Comparison of ENCODE assay signal across 9 cellular contexts in the genomic region with DNA sequence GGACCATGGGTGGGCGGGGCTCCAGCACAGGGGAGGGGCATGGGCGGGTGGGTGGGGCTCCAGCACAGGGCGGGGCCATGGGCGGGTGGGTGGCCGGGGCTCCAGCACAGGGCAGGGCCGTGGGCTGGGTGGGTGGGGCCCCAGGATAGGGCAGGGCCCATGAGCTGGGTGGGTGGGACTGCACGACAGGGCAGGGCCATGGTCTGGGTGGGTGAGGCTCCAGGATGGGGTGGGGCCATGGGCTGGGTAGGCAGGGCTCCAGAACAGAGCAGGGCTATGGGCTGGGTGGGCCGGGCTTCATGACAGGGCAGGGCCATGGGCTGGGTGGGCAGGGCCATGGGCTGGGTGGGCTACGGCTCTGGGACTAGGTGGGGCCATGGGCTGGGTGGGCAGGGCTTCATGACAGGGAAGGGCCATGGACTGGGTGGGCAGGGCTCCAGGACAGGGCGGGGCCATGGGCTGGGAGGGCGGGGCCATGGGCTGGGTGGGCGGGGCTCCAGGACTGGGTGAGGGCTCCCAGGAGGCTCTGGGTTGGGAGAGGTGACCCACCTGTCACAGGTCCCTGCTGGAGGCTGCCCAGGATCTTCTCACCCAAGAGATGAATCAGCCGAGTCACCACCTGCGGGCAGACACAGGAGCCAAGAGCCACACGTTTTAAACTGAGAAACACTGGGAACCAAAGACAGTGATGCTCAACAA. TPM values are rescaled to one million over a fixed set of nuclear protein-coding genes. Genes with fewer than 3 reads are reported as not detected.
DNase-seq lines count a peak whose midpoint lies in the region; ATAC-seq and TF ChIP-seq lines count a peak whose summit lies in the region.
"Had no signal": no experiment of that assay in that cellular context is flagged by ENCODE, and none has a peak within 500 bp of the region (broad histone marks: within the 10 kb centered on the region; RNA-seq: fewer than 3 reads in every experiment).

No MANE protein-coding gene starts in this region.

- ATAC-seq in SK-N-SH treated with all-trans-retinoic acid at 6 μM for 48 hours (peak; percentile 44), GM19324 (IDR thresholded peaks at IDR 0.05; ENCODE audit: low FRiP score, unreplicated experiment) (no peak)

- no peak overlapping the region for H3K4me3 ChIP-seq in GM12865 (ENCODE audit: low read depth, low read length)

- peak overlapping the region; percentile 37; the same call in 1 of the 2 replicates for H3K27ac ChIP-seq in 22Rv1

- TF ChIP-seq CTCF in 22Rv1 (IDR thresholded peaks at IDR 0.05) (no peak), GM12865 (IDR thresholded peaks at IDR 0.05; ENCODE audit: insufficient read depth, low read depth, low read length, missing control alignments) (no peak)

- DNase-seq in GM12865 (ENCODE audit: low read depth) (peak; percentile 26), iPS DF 4.7 (ENCODE audit: extremely low read depth, low spot score) (peak; percentile 19), NCI-H2171 (lab: John Stamatoyannopoulos, UW) (no peak), A172 (ENCODE audit: low spot score) (no peak)
- DNase-seq in effector CD4-positive, alpha-beta T cell = no peak
- DNase-seq: DMS79 had no signal

TF ChIP-seq in SK-N-SH treated with all-trans-retinoic acid at 6 μM for 48 hours, 23 proteins besides CTCF, POLR2A, EP300 and RAD21:
- TF ChIP-seq TCF4 (CRISPR knock-in tag; IDR thresholded peaks at IDR 0.05; ENCODE audit: borderline replicate concordance) (no peak), CSDC2 (CRISPR knock-in tag; IDR thresholded peaks at IDR 0.05) (no peak), BACH2 (CRISPR knock-in tag; IDR thresholded peaks at IDR 0.05; ENCODE audit: borderline replicate concordance) (no peak), ESRRG (CRISPR knock-in tag; IDR thresholded peaks at IDR 0.05) (no peak), ISL1 (CRISPR knock-in tag; IDR thresholded peaks at IDR 0.05) (no peak), RARB (CRISPR knock-in tag; IDR thresholded peaks at IDR 0.05) (no peak), ARNTL (CRISPR knock-in tag; IDR thresholded peaks at IDR 0.05; ENCODE audit: borderline replicate concordance, low read depth) (no peak), CREB5 (CRISPR knock-in tag; IDR thresholded peaks at IDR 0.05; ENCODE audit: low read depth) (no peak), OSR1 (CRISPR knock-in tag; IDR thresholded peaks at IDR 0.05) (no peak), SNAI2 (CRISPR knock-in tag; IDR thresholded peaks at IDR 0.05) (no peak), ZNF8 (CRISPR knock-in tag; IDR thresholded peaks at IDR 0.05) (no peak), GLIS3 (CRISPR knock-in tag; IDR thresholded peaks at IDR 0.05) (no peak), TOX (CRISPR knock-in tag; IDR thresholded peaks at IDR 0.05; ENCODE audit: borderline replicate concordance) (no peak), PPARA (CRISPR knock-in tag; IDR thresholded peaks at IDR 0.05; ENCODE audit: borderline replicate concordance) (no peak), ZFP30 (CRISPR knock-in tag; IDR thresholded peaks at IDR 0.05) (no peak), ZFP3 (CRISPR knock-in tag; IDR thresholded peaks at IDR 0.05) (no peak), PATZ1 (CRISPR knock-in tag; IDR thresholded peaks at IDR 0.05; ENCODE audit: borderline replicate concordance) (no peak), ZNF70 (CRISPR knock-in tag; IDR thresholded peaks at IDR 0.05) (no peak), CSRNP3 (CRISPR knock-in tag; IDR thresholded peaks at IDR 0.05) (no peak)
- TF ChIP-seq, protein P1, sequence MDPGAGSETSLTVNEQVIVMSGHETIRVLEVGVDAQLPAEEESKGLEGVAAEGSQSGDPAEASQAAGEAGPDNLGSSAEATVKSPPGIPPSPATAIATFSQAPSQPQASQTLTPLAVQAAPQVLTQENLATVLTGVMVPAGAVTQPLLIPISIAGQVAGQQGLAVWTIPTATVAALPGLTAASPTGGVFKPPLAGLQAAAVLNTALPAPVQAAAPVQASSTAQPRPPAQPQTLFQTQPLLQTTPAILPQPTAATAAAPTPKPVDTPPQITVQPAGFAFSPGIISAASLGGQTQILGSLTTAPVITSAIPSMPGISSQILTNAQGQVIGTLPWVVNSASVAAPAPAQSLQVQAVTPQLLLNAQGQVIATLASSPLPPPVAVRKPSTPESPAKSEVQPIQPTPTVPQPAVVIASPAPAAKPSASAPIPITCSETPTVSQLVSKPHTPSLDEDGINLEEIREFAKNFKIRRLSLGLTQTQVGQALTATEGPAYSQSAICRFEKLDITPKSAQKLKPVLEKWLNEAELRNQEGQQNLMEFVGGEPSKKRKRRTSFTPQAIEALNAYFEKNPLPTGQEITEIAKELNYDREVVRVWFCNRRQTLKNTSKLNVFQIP (CRISPR knock-in tag; IDR thresholded peaks at IDR 0.05; ENCODE audit: borderline replicate concordance, low read depth) = no peak

RNA-seq across cellular contexts. Expression of gene NSMF, which starts 33.5 kb away (rescaled TPM):
- total RNA-seq in A172 (2014; rRNA removed; shearing (Covaris generic)) = 45.1 and 46.4 TPM in 2 replicates

RNA-seq across cellular contexts. Expression of gene ENTPD8, which starts 51.5 kb away (rescaled TPM):
- total RNA-seq in A172 (2014; rRNA removed; shearing (Covaris generic)) = 0.83 and 0.98 TPM in 2 replicates

RNA-seq across cellular contexts. Expression of gene PNPLA7, which starts 57.6 kb away (rescaled TPM):
- 0.14 and 0.36 TPM in 2 replicates for total RNA-seq in A172 (2014; rRNA removed; shearing (Covaris generic))

RNA-seq across cellular contexts. Expression of gene MRPL41, which starts 59.1 kb away (rescaled TPM):
- total RNA-seq in A172 (2014; rRNA removed; shearing (Covaris generic)) = 86.1 and 103 TPM in 2 replicates

Comparison
In these comparisons a context has a peak if more than half of its experiments do, and no peak if none do; other contexts are left out.
1. DNase-seq: peak in GM12865 (single experiment) and iPS DF 4.7 (single experiment); none in NCI-H2171 (single experiment), A172 (single experiment) and effector CD4-positive, alpha-beta T cell (single experiment).